14 cellular contexts compared by ENCODE assay signal in genomic region chr10:34080485-34081346, GRCh38.
"Had no signal": no experiment of that assay in that cellular context is flagged by ENCODE, and none has a peak within 500 bp of the region (broad histone marks: within the 10 kb centered on the region; RNA-seq: fewer than 3 reads in every experiment).

No MANE protein-coding gene starts in this region.

- FAIRE-seq: kidney had no signal

- ATAC-seq: natural killer cell treated with Interleukin-12 subunit alpha and Interleukin-12 subunit beta and Interleukin-15 and Interleukin-18, amount 100 ng/mL, for 72 hours; stimulated activated naive B cell treated with anti-CD40 and anti-IgM and Interleukin-4, amounts not matched to agents 10 μg/mL and 1 μg/mL and 100 μg/mL, for 72 hours; WTC11 had no signal

- H3K27ac ChIP-seq: SK-N-MC had no signal

- H3K4me3 ChIP-seq: SK-N-MC, smooth muscle cell, transverse colon had no signal

- H3K27me3 ChIP-seq: transverse colon had no signal

- DNase-seq: activated CD4-positive, alpha-beta T cell treated with anti-CD3 and anti-CD28 coated beads for 48 hours; activated CD8-positive, alpha-beta memory T cell treated with anti-CD3 and anti-CD28 coated beads for 24 hours; activated naive CD4-positive, alpha-beta T cell treated with anti-CD3 and anti-CD28 coated beads, Interleukin-2, amount 10 ng/mL, durations not matched to agents 7 days and 5 days; foreskin fibroblast; kidney; mammary epithelial cell; occipital lobe; stimulated activated CD4-positive, alpha-beta T cell treated with anti-CD3 and anti-CD28 coated beads, Interleukin-1b, Interleukin-23, amount 100 ng/mL, for 48 hours; stimulated activated naive B cell treated with anti-CD40 and anti-IgM and Interleukin-4, amounts not matched to agents 10 μg/mL and 1 μg/mL and 100 μg/mL, for 72 hours; transverse colon had no signal

- H3K36me3 ChIP-seq: transverse colon had no signal
